4 cellular contexts compared by ENCODE assay signal in the genomic region with DNA sequence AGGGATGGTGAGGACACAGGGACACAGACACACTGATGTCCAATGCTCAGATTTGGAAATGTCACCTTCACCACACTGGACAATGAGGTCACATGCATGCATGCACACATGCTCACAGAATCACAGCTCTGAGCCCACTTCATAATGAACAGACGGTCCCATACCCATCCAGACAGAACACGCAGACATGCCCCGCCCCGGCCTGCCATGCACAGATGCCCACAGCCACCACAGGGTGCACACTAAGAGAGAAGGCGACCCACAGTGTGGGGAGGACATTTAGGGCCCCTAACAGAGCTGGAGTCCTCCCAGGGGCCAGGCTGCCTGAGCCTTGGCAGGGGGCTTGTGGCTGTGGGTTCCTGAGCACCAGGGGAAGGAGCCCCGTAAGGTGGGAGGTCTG.
DNase-seq lines count a peak whose midpoint lies in the region; ATAC-seq, FAIRE-seq and TF ChIP-seq lines count a peak whose summit lies in the region.
"Not testable (repeated sequence)": the region's sequence is repeated elsewhere in the genome, so short reads cannot be mapped to it uniquely, and the experiment has no call there.

No MANE protein-coding gene starts in this region.

- not testable (repeated sequence) for TF ChIP-seq RAD21 in GM12878 (IDR thresholded peaks at IDR 0.05; ENCODE audit: insufficient read depth, low read depth, low read length)

- not testable (repeated sequence) for H3K4me3 Mint-ChIP-seq in stimulated activated effector memory CD8-positive, alpha-beta T cell treated with anti-CD3 and anti-CD28 coated beads, Interleukin-12 subunit alpha, Interleukin-12 subunit beta, amount 100 ng/mL, for 72 hours; stimulated activated naive B cell treated with anti-CD40 and anti-IgM and Interleukin-4, amounts not matched to agents 10 μg/mL and 1 μg/mL and 100 μg/mL, for 72 hours

- TF ChIP-seq EP300 in GM12878 (IDR thresholded peaks at IDR 0.05; ENCODE audit: borderline replicate concordance in 1 of 2, control insufficient read depth in 1 of 2, low read depth in 2 of 2, low read length in 2 of 2): not testable (repeated sequence)

- H3K27ac Mint-ChIP-seq in stimulated activated effector memory CD8-positive, alpha-beta T cell treated with anti-CD3 and anti-CD28 coated beads, Interleukin-12 subunit alpha, Interleukin-12 subunit beta, amount 100 ng/mL, for 72 hours; stimulated activated naive B cell treated with anti-CD40 and anti-IgM and Interleukin-4, amounts not matched to agents 10 μg/mL and 1 μg/mL and 100 μg/mL, for 72 hours: not testable (repeated sequence)

- not testable (repeated sequence) for H3K9ac ChIP-seq in GM12878 (ENCODE audit: control insufficient read depth, insufficient read depth, low read length)

- not testable (repeated sequence) for H3K36me3 ChIP-seq in GM12878 (ENCODE audit: control insufficient read depth in 2 of 2, insufficient read depth in 2 of 2, low read length in 1 of 2)

- not testable (repeated sequence) for H3K27ac ChIP-seq in GM12878 (ENCODE audit: control insufficient read depth, insufficient read depth)

- SMC1A ChIA-PET in GM12878 (lab: Charles Lee; ENCODE audit: uncharacterized antibody, unreplicated experiment): not testable (repeated sequence)

- ATAC-seq in GM12878: peak; percentile 7; the same call in 1 of the 3 replicates
- not testable (repeated sequence) for ATAC-seq in Right ventricle myocardium inferior
- ATAC-seq in stimulated activated effector memory CD8-positive, alpha-beta T cell treated with anti-CD3 and anti-CD28 coated beads, Interleukin-12 subunit alpha, Interleukin-12 subunit beta, amount 100 ng/mL, for 72 hours: peak; percentile 5
- ATAC-seq in stimulated activated naive B cell treated with anti-CD40 and anti-IgM and Interleukin-4, amounts not matched to agents 10 μg/mL and 1 μg/mL and 100 μg/mL, for 72 hours (replicated peaks): peak; percentile 28 to 44

- not testable (repeated sequence) for H3K4me3 ChIP-seq in GM12878

- H3K4me1 ChIP-seq in GM12878 (ENCODE audit: control insufficient read depth, insufficient read depth, low read length): not testable (repeated sequence)

- H4K20me1 ChIP-seq in GM12878 (ENCODE audit: control insufficient read depth, insufficient read depth): not testable (repeated sequence)

- not testable (repeated sequence) for H3K9me3 ChIP-seq in GM12878 (replicated peaks; ENCODE audit: control insufficient read depth, insufficient read depth, low read length)

- CTCF ChIA-PET in GM12878 (lab: Yijun Ruan, JAX): not testable (repeated sequence)

- not testable (repeated sequence) for H3K36me3 Mint-ChIP-seq in stimulated activated effector memory CD8-positive, alpha-beta T cell treated with anti-CD3 and anti-CD28 coated beads, Interleukin-12 subunit alpha, Interleukin-12 subunit beta, amount 100 ng/mL, for 72 hours; stimulated activated naive B cell treated with anti-CD40 and anti-IgM and Interleukin-4, amounts not matched to agents 10 μg/mL and 1 μg/mL and 100 μg/mL, for 72 hours

- TF ChIP-seq CTCF in GM12878 (IDR thresholded peaks at IDR 0.05 in 2 of 3, conservative IDR thresholded peaks at IDR 0.05 in 1 of 3; ENCODE audit: control insufficient read depth in 2 of 3, extremely low read depth in 1 of 3, insufficient read depth in 1 of 3, low read depth in 3 of 3, low read length in 3 of 3): not testable (repeated sequence)

- H3K4me2 ChIP-seq in GM12878 (ENCODE audit: control insufficient read depth, insufficient read depth): not testable (repeated sequence)

- not testable (repeated sequence) for DNase-seq in GM12878 (ENCODE audit: low read depth, low spot score); stimulated activated effector memory CD8-positive, alpha-beta T cell treated with anti-CD3 and anti-CD28 coated beads, Interleukin-12 subunit alpha, Interleukin-12 subunit beta, amount 100 ng/mL, for 72 hours (ENCODE audit: low spot score in 2 of 2); stimulated activated naive B cell treated with anti-CD40 and anti-IgM and Interleukin-4, amounts not matched to agents 10 μg/mL and 1 μg/mL and 100 μg/mL, for 72 hours
- peak; percentile 23 for DNase-seq in Right ventricle myocardium inferior (ENCODE audit: missing footprints)

- not testable (repeated sequence) for TF ChIP-seq POLR2A in GM12878 (IDR thresholded peaks at IDR 0.05; ENCODE audit: low read depth, low read length)

- intact Hi-C loops in GM12878 (cut with micrococcal nuclease; ENCODE audit: unreplicated experiment); Right ventricle myocardium inferior (cut with DNase I): not testable (repeated sequence)

- H3K79me2 ChIP-seq in GM12878 (ENCODE audit: control insufficient read depth, insufficient read depth, low read length): not testable (repeated sequence)

- H3K27me3 ChIP-seq in GM12878 (replicated peaks in 1 of 2; ENCODE audit: control insufficient read depth in 2 of 2, insufficient read depth in 2 of 2, low read length in 1 of 2): not testable (repeated sequence)

- BruUV-seq in GM12878 (replicated peaks; lab: Mats Ljungman, UMichigan): not testable (repeated sequence)

- H3K27me3 Mint-ChIP-seq in stimulated activated naive B cell treated with anti-CD40 and anti-IgM and Interleukin-4, amounts not matched to agents 10 μg/mL and 1 μg/mL and 100 μg/mL, for 72 hours: not testable (repeated sequence)

- POLR2A ChIA-PET in GM12878 (lab: Charles Lee): not testable (repeated sequence)

- H3K9me3 Mint-ChIP-seq in stimulated activated effector memory CD8-positive, alpha-beta T cell treated with anti-CD3 and anti-CD28 coated beads, Interleukin-12 subunit alpha, Interleukin-12 subunit beta, amount 100 ng/mL, for 72 hours; stimulated activated naive B cell treated with anti-CD40 and anti-IgM and Interleukin-4, amounts not matched to agents 10 μg/mL and 1 μg/mL and 100 μg/mL, for 72 hours: not testable (repeated sequence)

- H3K4me1 Mint-ChIP-seq in stimulated activated effector memory CD8-positive, alpha-beta T cell treated with anti-CD3 and anti-CD28 coated beads, Interleukin-12 subunit alpha, Interleukin-12 subunit beta, amount 100 ng/mL, for 72 hours; stimulated activated naive B cell treated with anti-CD40 and anti-IgM and Interleukin-4, amounts not matched to agents 10 μg/mL and 1 μg/mL and 100 μg/mL, for 72 hours: not testable (repeated sequence)

- in situ Hi-C loops in GM12878 (cut with MboI): not testable (repeated sequence)

- WGBS in GM12878 (ENCODE audit: insufficient coverage, insufficient replicate concordance, low lambda C conversion rate, missing lambda C conversion rate): 100% methylated on average over 1 of the region's 6 CpGs

- not testable (repeated sequence) for FAIRE-seq in GM12878 (lab: Jason Lieb, UNC)

- RAD21 ChIA-PET in GM12878 (lab: Charles Lee; ENCODE audit: unreplicated experiment): not testable (repeated sequence)

- H2AFZ ChIP-seq in GM12878 (ENCODE audit: control insufficient read depth, low read depth, low read length): not testable (repeated sequence)
